ENCODE assay signal across 21 cellular contexts in the genomic region with DNA sequence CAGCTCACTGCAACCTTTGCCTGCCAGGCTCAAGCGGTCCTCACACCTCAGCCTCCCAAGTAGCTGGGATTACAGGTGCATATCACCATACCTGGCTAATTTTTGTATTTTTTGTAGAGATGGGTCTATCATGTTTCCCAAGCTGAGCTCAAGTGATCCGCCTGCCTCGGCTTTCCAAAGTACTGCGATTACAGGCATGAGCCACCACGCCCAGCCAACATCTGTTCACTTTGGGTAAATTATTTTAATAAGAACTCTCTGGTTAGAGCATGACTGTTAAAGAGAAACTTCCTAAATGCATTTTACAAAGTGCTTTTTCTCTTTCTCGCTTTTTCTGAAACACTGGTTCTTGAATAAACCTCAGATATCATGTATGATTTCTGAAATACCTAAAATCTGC.
DNase-seq lines count a peak whose midpoint lies in the region; ATAC-seq, FAIRE-seq and TF ChIP-seq lines count a peak whose summit lies in the region.
"Had no signal": no experiment of that assay in that cellular context is flagged by ENCODE, and none has a peak within 500 bp of the region (broad histone marks: within the 10 kb centered on the region; RNA-seq: fewer than 3 reads in every experiment).

No MANE protein-coding gene starts in this region.

- DNase-seq in D721Med (ENCODE audit: insufficient read length, low spot score) (no peak), NCI-H2171 (lab: John Stamatoyannopoulos, UW) (peak; percentile 47), NCI-H187 (lab: John Stamatoyannopoulos, UW) (no peak), SIG-M5 treated with dmso at 0.1 percent for 504 hours (lab: John Stamatoyannopoulos, UW; ENCODE audit: unreplicated experiment) (no peak), GM10248 (ENCODE audit: extremely low spot score) (no peak)
- DNase-seq: ACHN; activated CD4-positive, alpha-beta T cell treated with anti-CD3 and anti-CD28 coated beads for 1 hour; activated naive CD4-positive, alpha-beta T cell; activated T-cell treated with anti-CD3 and anti-CD28 coated beads, Interleukin-2, amount 50 U/mL, for 24 hours; C1 segment of cervical spinal cord; Calu3; central memory CD4-positive, alpha-beta T cell; erythroblast; GOT3; NCI-H2029; NCI-H510A; uterus had no signal

- TF ChIP-seq CTCF in D721Med (IDR thresholded peaks at IDR 0.05; ENCODE audit: insufficient read depth, missing control alignments) (no peak), nephron (IDR thresholded peaks at IDR 0.05; ENCODE audit: unreplicated experiment in 3 of 3) (no peak), GM10248 (IDR thresholded peaks at IDR 0.05; ENCODE audit: control extremely low read depth, extremely low read depth, low read depth, missing control alignments) (no peak)

- no peak for ATAC-seq in HG03039 (IDR thresholded peaks at IDR 0.05; ENCODE audit: unreplicated experiment)
- ATAC-seq: left lobe of liver had no signal

- POLR2A ChIA-PET in GM10248 (lab: Yijun Ruan, JAX), result no interaction called here

- H3K36me3 Mint-ChIP-seq in nephron (ENCODE audit: low read depth), result peaks cover 11% of the 10 kb centered on the region

- H3K27ac Mint-ChIP-seq in nephron, result peak overlapping the region in 2 of 3 experiments; percentile 27 to 62
- H3K27ac Mint-ChIP-seq: activated T-cell treated with anti-CD3 and anti-CD28 coated beads, Interleukin-2, amount 50 U/mL, for 24 hours had no signal

- no peaks in the 10 kb centered on the region for H3K27me3 Mint-ChIP-seq in nephron (ENCODE audit: low read depth)
- H3K27me3 Mint-ChIP-seq: activated T-cell treated with anti-CD3 and anti-CD28 coated beads, Interleukin-2, amount 50 U/mL, for 24 hours had no signal

- H3K4me1 Mint-ChIP-seq in nephron, result peaks cover 60% of the 10 kb centered on the region

- H3K9me3 Mint-ChIP-seq in nephron, result no peaks in the 10 kb centered on the region
- H3K9me3 Mint-ChIP-seq: activated T-cell treated with anti-CD3 and anti-CD28 coated beads, Interleukin-2, amount 50 U/mL, for 24 hours had no signal

- FAIRE-seq in D721Med (lab: Jason Lieb, UNC) (peak; percentile 6), endometrium (lab: Jason Lieb, UNC) (peak; percentile 89)

- CTCF ChIA-PET in GM10248 (lab: Yijun Ruan, JAX), result no interaction called here

- H3K4me3 Mint-ChIP-seq in nephron, result no peak overlapping the region
- H3K4me3 Mint-ChIP-seq: activated T-cell treated with anti-CD3 and anti-CD28 coated beads, Interleukin-2, amount 50 U/mL, for 24 hours had no signal
